In genomic region chr17:7330099-7331015, GRCh38 we compare ENCODE assay signal across 8 cellular contexts. TPM values are rescaled to one million over a fixed set of nuclear protein-coding genes. Genes with fewer than 3 reads are reported as not detected.
DNase-seq lines count a peak whose midpoint lies in the region; ATAC-seq lines count a peak whose summit lies in the region.

No MANE protein-coding gene starts in this region.

- no peaks in the 10 kb centered on the region for H3K27me3 Mint-ChIP-seq in effector memory CD8-positive, alpha-beta T cell

- H3K36me3 Mint-ChIP-seq in effector memory CD8-positive, alpha-beta T cell (ENCODE audit: insufficient read depth) = peaks cover 20% of the 10 kb centered on the region

- H3K14ac ChIP-seq in mesenchymal stem cell (ENCODE audit: low read length in 2 of 2) = no peak overlapping the region

- no peaks in the 10 kb centered on the region for H3K9me3 Mint-ChIP-seq in effector memory CD8-positive, alpha-beta T cell

- ATAC-seq in GM18870 (IDR thresholded peaks at IDR 0.05; ENCODE audit: unreplicated experiment) = peak; percentile 30
- peak; percentile 26 for ATAC-seq in HG03103 (IDR thresholded peaks at IDR 0.05; ENCODE audit: low read depth, unreplicated experiment)
- ATAC-seq in effector memory CD8-positive, alpha-beta T cell (replicated peaks) = peak; percentile 61

- peak overlapping the region in 1 of 2 experiments; percentile 46 for H3K18ac ChIP-seq in mesenchymal stem cell (ENCODE audit: low read depth in 1 of 2, low read length in 2 of 2)

- no peak overlapping the region for H2AK5ac ChIP-seq in mesenchymal stem cell (ENCODE audit: low read length, severe bottlenecking)

- H2BK5ac ChIP-seq in mesenchymal stem cell (ENCODE audit: low read depth, low read length, poor library complexity, severe bottlenecking) = no peak overlapping the region

- peak overlapping the region; percentile 96 for H3K4me3 ChIP-seq in ACC112 (ENCODE audit: low read depth, low read length)
- peak overlapping the region; percentile 76 to 100 for H3K4me3 ChIP-seq in mesenchymal stem cell (ENCODE audit: insufficient read depth in 1 of 2, low read depth in 1 of 2, low read length in 2 of 2)

- peak; percentile 61 to 77 for DNase-seq in NCI-H526 (lab: John Stamatoyannopoulos, UW)
- DNase-seq in activated CD8-positive, alpha-beta memory T cell treated with anti-CD3 and anti-CD28 coated beads for 24 hours = peak; percentile 94
- peak in 2 of 3 experiments; percentile 61 to 70 for DNase-seq in effector memory CD8-positive, alpha-beta T cell
- peak; percentile 93 for DNase-seq in mesenchymal stem cell
- peak; percentile 49 for DNase-seq in stimulated activated CD8-positive, alpha-beta memory T cell treated with anti-CD3 and anti-CD28 coated beads, Interleukin-15, amount 100 ng/mL, for 1 hour (ENCODE audit: low read depth)

- H3K4ac ChIP-seq in mesenchymal stem cell (ENCODE audit: low read depth in 1 of 2, low read length in 2 of 2) = peak overlapping the region; percentile 15 to 76

- H3K4me1 ChIP-seq in ACC112 (ENCODE audit: control insufficient read depth, insufficient read depth, low read length, unreplicated experiment) (peaks cover 16% of the 10 kb centered on the region), mesenchymal stem cell (ENCODE audit: control insufficient read depth, insufficient read depth, low read depth, low read length) (peaks cover 19% of the 10 kb centered on the region)

- peak overlapping the region; percentile 64 for H4K8ac ChIP-seq in mesenchymal stem cell (ENCODE audit: low read length)

- H3K23ac ChIP-seq in mesenchymal stem cell (ENCODE audit: low read length in 2 of 2) = no peak overlapping the region

- peak overlapping the region; percentile 92 to 95 for H3K4me3 Mint-ChIP-seq in effector memory CD8-positive, alpha-beta T cell

- peak overlapping the region in 1 of 2 experiments; percentile 57 for H2BK12ac ChIP-seq in mesenchymal stem cell (ENCODE audit: low read length in 2 of 2)

- peak overlapping the region; percentile 26 for H2BK15ac ChIP-seq in mesenchymal stem cell (ENCODE audit: low read depth, poor library complexity, severe bottlenecking)

- H3K27ac Mint-ChIP-seq in effector memory CD8-positive, alpha-beta T cell = peak overlapping the region; percentile 92 to 97

- peaks cover 25 to 36% of the 10 kb centered on the region in 2 donors for H3K4me1 Mint-ChIP-seq in effector memory CD8-positive, alpha-beta T cell (ENCODE audit: low read depth in 2 of 2)

- H4K91ac ChIP-seq in mesenchymal stem cell (ENCODE audit: low read length) = peak overlapping the region; percentile 65

- peak overlapping the region; percentile 95 for H2AFZ ChIP-seq in ACC112 (ENCODE audit: low read length, unreplicated experiment)
- H2AFZ ChIP-seq in mesenchymal stem cell (ENCODE audit: low read depth, low read length) = peak overlapping the region; percentile 48

- H3K27me3 ChIP-seq in ACC112 (ENCODE audit: insufficient read depth, low read length) = no peaks in the 10 kb centered on the region
- peaks cover 9 to 10% of the 10 kb centered on the region in 2 experiments for H3K27me3 ChIP-seq in mesenchymal stem cell (ENCODE audit: control insufficient read depth in 1 of 2, insufficient read depth in 1 of 2, low read length in 2 of 2)

- peaks cover 15% of the 10 kb centered on the region for H3K79me2 ChIP-seq in ACC112 (ENCODE audit: control insufficient read depth, insufficient read depth, low read length, unreplicated experiment)

- H3K27ac ChIP-seq in ACC112 (ENCODE audit: low read depth, low read length) = peak overlapping the region; percentile 79; the same call in 1 of the 2 replicates
- H3K27ac ChIP-seq in mesenchymal stem cell (ENCODE audit: low read length, poor library complexity, severe bottlenecking) = peak overlapping the region; percentile 88

- H3K4me2 ChIP-seq in mesenchymal stem cell (ENCODE audit: low read length, poor library complexity, severe bottlenecking) = peak overlapping the region; percentile 97

- H3K9ac ChIP-seq in mesenchymal stem cell (ENCODE audit: low read length) = peak overlapping the region; percentile 93

- H3K9me3 ChIP-seq in mesenchymal stem cell (ENCODE audit: control insufficient read depth, low read length) = no peaks in the 10 kb centered on the region

- no peaks in the 10 kb centered on the region for H3K36me3 ChIP-seq in ACC112 (ENCODE audit: insufficient read depth, low read length)
- H3K36me3 ChIP-seq in mesenchymal stem cell (ENCODE audit: control insufficient read depth in 1 of 2, insufficient read depth in 2 of 2, low read depth in 1 of 2, low read length in 2 of 2) = peaks cover 15 to 18% of the 10 kb centered on the region in 2 experiments

- 32% methylated on average over 42 of the region's 42 CpGs for WGBS in mesenchymal stem cell

- no peak overlapping the region for H2BK120ac ChIP-seq in mesenchymal stem cell (ENCODE audit: low read depth, low read length)

- peaks cover 23% of the 10 kb centered on the region for H3K79me1 ChIP-seq in mesenchymal stem cell (replicated peaks; ENCODE audit: low read length, poor library complexity, severe bottlenecking)

RNA-seq across cellular contexts. Expression of gene NEURL4, which starts 1.2 kb away (rescaled TPM):
- polyA plus RNA-seq in mesenchymal stem cell (2013, experiment 1 of 2) = 9.9 TPM
- polyA plus RNA-seq in mesenchymal stem cell (2013, experiment 2 of 2) = 8.3 TPM

RNA-seq across cellular contexts. Expression of gene ACAP1, which starts 6.0 kb away (rescaled TPM):
- polyA plus RNA-seq in mesenchymal stem cell (2013, experiment 1 of 2) = 5.8 TPM
- 8.4 TPM for polyA plus RNA-seq in mesenchymal stem cell (2013, experiment 2 of 2)

RNA-seq across cellular contexts. Expression of gene GPS2, which starts 15.2 kb away (rescaled TPM):
- polyA plus RNA-seq in mesenchymal stem cell (2013, experiment 1 of 2) = 48.9 TPM
- 47.3 TPM for polyA plus RNA-seq in mesenchymal stem cell (2013, experiment 2 of 2)

RNA-seq across cellular contexts. Expression of gene KCTD11, which starts 21.6 kb away (rescaled TPM):
- polyA plus RNA-seq in mesenchymal stem cell (2013, experiment 1 of 2) = 7.1 TPM
- polyA plus RNA-seq in mesenchymal stem cell (2013, experiment 2 of 2) = 6.8 TPM

RNA-seq across cellular contexts. Expression of gene EIF5A, which starts 22.9 kb away (rescaled TPM):
- polyA plus RNA-seq in mesenchymal stem cell (2013, experiment 1 of 2) = 537 TPM
- 553 TPM for polyA plus RNA-seq in mesenchymal stem cell (2013, experiment 2 of 2)

Comparison
In these comparisons a context has a peak if more than half of its experiments do, and no peak if none do; other contexts are left out.
1. Peak in every context shown above with its lines: DNase-seq, ATAC-seq, H3K4me3 ChIP-seq and H3K27ac ChIP-seq.